ENCODE assay signal across 15 cellular contexts in the genomic region with DNA sequence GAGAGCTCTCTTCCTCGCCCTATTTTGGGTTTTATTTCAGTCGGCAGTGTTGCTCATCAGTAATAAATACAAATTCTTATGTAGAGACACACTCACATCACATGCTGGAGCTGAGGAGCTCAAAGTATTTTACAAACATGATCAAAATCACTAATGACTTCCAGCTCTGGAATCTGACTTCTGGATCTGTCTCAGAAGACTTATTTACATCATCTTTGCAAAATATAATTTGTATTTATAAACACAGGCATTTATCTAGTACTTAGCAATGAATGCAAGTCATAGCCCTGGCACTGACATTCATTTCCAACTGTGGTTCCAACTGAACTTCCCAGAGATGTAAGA.
A peak's percentile ranks its signal among the peaks of the same experiment; 100 is the strongest.
DNase-seq lines count a peak whose midpoint lies in the region; ATAC-seq and TF ChIP-seq lines count a peak whose summit lies in the region.
"Had no signal": no experiment of that assay in that cellular context is flagged by ENCODE, and none has a peak within 500 bp of the region (broad histone marks: within the 10 kb centered on the region; RNA-seq: fewer than 3 reads in every experiment).

No MANE protein-coding gene starts in this region.

- no peak overlapping the region for H4K91ac ChIP-seq in mesenchymal stem cell (ENCODE audit: low read length)

- no peak for ATAC-seq in WTC11

- H3K4me3 Mint-ChIP-seq in HFFc6, result peak overlapping the region; percentile 88
- no peak overlapping the region for H3K4me3 Mint-ChIP-seq in WTC11
- H3K4me3 Mint-ChIP-seq: CD4-positive, alpha-beta T cell had no signal

- H3K18ac ChIP-seq in mesenchymal stem cell (ENCODE audit: low read depth in 1 of 2, low read length in 2 of 2), result no peak overlapping the region

- H3K36me3 ChIP-seq in mesenchymal stem cell (ENCODE audit: control insufficient read depth in 1 of 2, insufficient read depth in 2 of 2, low read depth in 1 of 2, low read length in 2 of 2), result no peaks in the 10 kb centered on the region
- H3K36me3 ChIP-seq: Peyer's patch had no signal

- H2BK15ac ChIP-seq in mesenchymal stem cell (ENCODE audit: low read depth, poor library complexity, severe bottlenecking), result no peak overlapping the region

- H3K27ac ChIP-seq in coronary artery (no peak overlapping the region), mesenchymal stem cell (ENCODE audit: low read length, poor library complexity, severe bottlenecking) (no peak overlapping the region)
- H3K27ac ChIP-seq: parathyroid adenoma had no signal

- no peak overlapping the region for H4K8ac ChIP-seq in mesenchymal stem cell (ENCODE audit: low read length)

- no peak overlapping the region for H2BK5ac ChIP-seq in mesenchymal stem cell (ENCODE audit: low read depth, low read length, poor library complexity, severe bottlenecking)

- H3K14ac ChIP-seq in mesenchymal stem cell (ENCODE audit: low read length in 2 of 2), result no peak overlapping the region

- WGBS in mesenchymal stem cell, result 49% methylated on average over 2 of the region's 2 CpGs

- no peaks in the 10 kb centered on the region for H3K27me3 ChIP-seq in mesenchymal stem cell (ENCODE audit: control insufficient read depth in 1 of 2, insufficient read depth in 1 of 2, low read length in 2 of 2)
- H3K27me3 ChIP-seq: Peyer's patch had no signal

- H3K4me1 ChIP-seq in mesenchymal stem cell (ENCODE audit: control insufficient read depth, insufficient read depth, low read depth, low read length), result peaks cover 2% of the 10 kb centered on the region
- H3K4me1 ChIP-seq: parathyroid adenoma, Peyer's patch had no signal

- H3K23ac ChIP-seq in mesenchymal stem cell (ENCODE audit: low read length in 2 of 2), result no peak overlapping the region

- POLR2A ChIA-PET in AG04449 (lab: Yijun Ruan, JAX), result no interaction called here
- POLR2A ChIA-PET in WTC11 (lab: Charles Lee), result no interaction called here

- H3K4me1 Mint-ChIP-seq in HFFc6 (ENCODE audit: low read depth) (peaks cover 28% of the 10 kb centered on the region), WTC11 (no peaks in the 10 kb centered on the region)

- DNase-seq in AG04449 (ENCODE audit: low read depth, low spot score) (peak; percentile 47), HFFc6 (peak; percentile 73), coronary artery (ENCODE audit: low spot score) (no peak), mesenchymal stem cell (peak; percentile 34), NOMO-1 (lab: John Stamatoyannopoulos, UW; ENCODE audit: unreplicated experiment in 2 of 2) (no peak), NCI-H2107 (lab: John Stamatoyannopoulos, UW) (no peak), NCI-H1417 (lab: John Stamatoyannopoulos, UW) (no peak), WTC11 (ENCODE audit: low spot score) (no peak)
- DNase-seq: activated CD4-positive, alpha-beta T cell treated with anti-CD3 and anti-CD28 coated beads, Interleukin-2, amount 50 U/mL, for 48 hours; activated effector memory CD4-positive, alpha-beta T cell treated with anti-CD3 and anti-CD28 coated beads, Interleukin-2, amount 50 U/mL, for 16 hours; CD4-positive, alpha-beta T cell; MV-4-11; NCI-H226; Peyer's patch had no signal

- no peak overlapping the region for H3K4ac ChIP-seq in mesenchymal stem cell (ENCODE audit: low read depth in 1 of 2, low read length in 2 of 2)

- CTCF ChIA-PET in AG04449 (lab: Yijun Ruan, JAX) (interaction anchor here (0.7 to 2.5 kb wide), 2 partner anchors 23 to 42 kb away, joined by 3 to 6 read pairs; no protein-coding TSS in a partner anchor), WTC11 (lab: Charles Lee) (no interaction called here)

- peak overlapping the region; percentile 93 for H3K27ac Mint-ChIP-seq in HFFc6
- no peak overlapping the region for H3K27ac Mint-ChIP-seq in WTC11
- H3K27ac Mint-ChIP-seq: CD4-positive, alpha-beta T cell had no signal

- no peaks in the 10 kb centered on the region for H3K9me3 Mint-ChIP-seq in HFFc6
- H3K9me3 Mint-ChIP-seq in WTC11, result no peaks in the 10 kb centered on the region
- H3K9me3 Mint-ChIP-seq: CD4-positive, alpha-beta T cell had no signal

- no peak overlapping the region for H2BK120ac ChIP-seq in mesenchymal stem cell (ENCODE audit: low read depth, low read length)

- H3K79me1 ChIP-seq in mesenchymal stem cell (replicated peaks; ENCODE audit: low read length, poor library complexity, severe bottlenecking), result peaks cover 6% of the 10 kb centered on the region

- H3K36me3 Mint-ChIP-seq in HFFc6 (ENCODE audit: low read depth) (no peaks in the 10 kb centered on the region), WTC11 (no peaks in the 10 kb centered on the region)

- H3K4me2 ChIP-seq in mesenchymal stem cell (ENCODE audit: low read length, poor library complexity, severe bottlenecking), result peak overlapping the region; percentile 3

- peak overlapping the region; percentile 40 for H3K4me3 ChIP-seq in AG04449 (ENCODE audit: low read depth, low read length)
- H3K4me3 ChIP-seq in coronary artery, result peak overlapping the region; percentile 56
- peak overlapping the region in 1 of 2 experiments; percentile 75 for H3K4me3 ChIP-seq in mesenchymal stem cell (ENCODE audit: insufficient read depth in 1 of 2, low read depth in 1 of 2, low read length in 2 of 2)
- H3K4me3 ChIP-seq: Peyer's patch had no signal

- H2AFZ ChIP-seq in mesenchymal stem cell (ENCODE audit: low read depth, low read length), result no peak overlapping the region
- H2AFZ ChIP-seq: parathyroid adenoma had no signal

- peak overlapping the region; percentile 89 for H3K9ac ChIP-seq in mesenchymal stem cell (ENCODE audit: low read length)
- H3K9ac ChIP-seq: parathyroid adenoma had no signal

- H3K27me3 Mint-ChIP-seq in HFFc6 (ENCODE audit: insufficient read depth) (peaks cover 4% of the 10 kb centered on the region), WTC11 (ENCODE audit: low read depth) (no peaks in the 10 kb centered on the region)
- H3K27me3 Mint-ChIP-seq: CD4-positive, alpha-beta T cell had no signal

- no peak overlapping the region for H2AK5ac ChIP-seq in mesenchymal stem cell (ENCODE audit: low read length, severe bottlenecking)

- no peak for TF ChIP-seq CTCF in AG04449 (IDR thresholded peaks at IDR 0.05; ENCODE audit: insufficient read depth, low read length, missing control alignments)
- TF ChIP-seq CTCF in HFFc6 (IDR thresholded peaks at IDR 0.05), result no peak
- TF ChIP-seq CTCF in coronary artery (IDR thresholded peaks at IDR 0.05), result no peak
- no peak for TF ChIP-seq CTCF in WTC11 (IDR thresholded peaks at IDR 0.05)

- no peaks in the 10 kb centered on the region for H3K9me3 ChIP-seq in mesenchymal stem cell (ENCODE audit: control insufficient read depth, low read length)
- H3K9me3 ChIP-seq: Peyer's patch had no signal

- H2BK12ac ChIP-seq in mesenchymal stem cell (ENCODE audit: low read length in 2 of 2), result no peak overlapping the region

TF ChIP-seq in WTC11, 78 proteins besides CTCF, POLR2A, EP300 and RAD21 (continues in another document):
- TF ChIP-seq NFATC4 (CRISPR knock-in tag; IDR thresholded peaks at IDR 0.05) (no peak), TP53 (CRISPR knock-in tag; IDR thresholded peaks at IDR 0.05) (no peak), ZBTB21 (CRISPR knock-in tag; IDR thresholded peaks at IDR 0.05; ENCODE audit: borderline replicate concordance) (no peak), JAZF1 (CRISPR knock-in tag; IDR thresholded peaks at IDR 0.05) (no peak), ETV6 (CRISPR knock-in tag; IDR thresholded peaks at IDR 0.05) (no peak), ZNF671 (CRISPR knock-in tag; IDR thresholded peaks at IDR 0.05) (no peak), CBFB (CRISPR knock-in tag; IDR thresholded peaks at IDR 0.05; ENCODE audit: low read depth) (no peak), MXD4 (CRISPR knock-in tag; IDR thresholded peaks at IDR 0.05; ENCODE audit: borderline replicate concordance) (no peak)
- TF ChIP-seq, protein P1, sequence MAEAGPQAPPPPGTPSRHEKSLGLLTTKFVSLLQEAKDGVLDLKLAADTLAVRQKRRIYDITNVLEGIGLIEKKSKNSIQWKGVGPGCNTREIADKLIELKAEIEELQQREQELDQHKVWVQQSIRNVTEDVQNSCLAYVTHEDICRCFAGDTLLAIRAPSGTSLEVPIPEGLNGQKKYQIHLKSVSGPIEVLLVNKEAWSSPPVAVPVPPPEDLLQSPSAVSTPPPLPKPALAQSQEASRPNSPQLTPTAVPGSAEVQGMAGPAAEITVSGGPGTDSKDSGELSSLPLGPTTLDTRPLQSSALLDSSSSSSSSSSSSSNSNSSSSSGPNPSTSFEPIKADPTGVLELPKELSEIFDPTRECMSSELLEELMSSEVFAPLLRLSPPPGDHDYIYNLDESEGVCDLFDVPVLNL (CRISPR knock-in tag; IDR thresholded peaks at IDR 0.05; ENCODE audit: borderline replicate concordance, low read depth), result no peak
- TF ChIP-seq, protein P2, sequence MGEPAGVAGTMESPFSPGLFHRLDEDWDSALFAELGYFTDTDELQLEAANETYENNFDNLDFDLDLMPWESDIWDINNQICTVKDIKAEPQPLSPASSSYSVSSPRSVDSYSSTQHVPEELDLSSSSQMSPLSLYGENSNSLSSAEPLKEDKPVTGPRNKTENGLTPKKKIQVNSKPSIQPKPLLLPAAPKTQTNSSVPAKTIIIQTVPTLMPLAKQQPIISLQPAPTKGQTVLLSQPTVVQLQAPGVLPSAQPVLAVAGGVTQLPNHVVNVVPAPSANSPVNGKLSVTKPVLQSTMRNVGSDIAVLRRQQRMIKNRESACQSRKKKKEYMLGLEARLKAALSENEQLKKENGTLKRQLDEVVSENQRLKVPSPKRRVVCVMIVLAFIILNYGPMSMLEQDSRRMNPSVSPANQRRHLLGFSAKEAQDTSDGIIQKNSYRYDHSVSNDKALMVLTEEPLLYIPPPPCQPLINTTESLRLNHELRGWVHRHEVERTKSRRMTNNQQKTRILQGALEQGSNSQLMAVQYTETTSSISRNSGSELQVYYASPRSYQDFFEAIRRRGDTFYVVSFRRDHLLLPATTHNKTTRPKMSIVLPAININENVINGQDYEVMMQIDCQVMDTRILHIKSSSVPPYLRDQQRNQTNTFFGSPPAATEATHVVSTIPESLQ (CRISPR knock-in tag; IDR thresholded peaks at IDR 0.05), result no peak
- TF ChIP-seq, protein P3, sequence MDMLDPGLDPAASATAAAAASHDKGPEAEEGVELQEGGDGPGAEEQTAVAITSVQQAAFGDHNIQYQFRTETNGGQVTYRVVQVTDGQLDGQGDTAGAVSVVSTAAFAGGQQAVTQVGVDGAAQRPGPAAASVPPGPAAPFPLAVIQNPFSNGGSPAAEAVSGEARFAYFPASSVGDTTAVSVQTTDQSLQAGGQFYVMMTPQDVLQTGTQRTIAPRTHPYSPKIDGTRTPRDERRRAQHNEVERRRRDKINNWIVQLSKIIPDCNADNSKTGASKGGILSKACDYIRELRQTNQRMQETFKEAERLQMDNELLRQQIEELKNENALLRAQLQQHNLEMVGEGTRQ (CRISPR knock-in tag; IDR thresholded peaks at IDR 0.05), result no peak

Comparison
In these comparisons a context has a peak if more than half of its experiments do, and no peak if none do; other contexts are left out.
1. DNase-seq: peak in AG04449 (single experiment), HFFc6 (single experiment) and mesenchymal stem cell (single experiment); none in coronary artery (single experiment), NOMO-1 (0 of 2), NCI-H2107 (single experiment), NCI-H1417 (0 of 3) and WTC11 (single experiment).